Comparison of ENCODE assay signal across 15 cellular contexts in genomic region chr7:50226669-50227068, GRCh38.
DNase-seq lines count a peak whose midpoint lies in the region; ATAC-seq and FAIRE-seq lines count a peak whose summit lies in the region.
"Had no signal": no experiment of that assay in that cellular context is flagged by ENCODE, and none has a peak within 500 bp of the region (broad histone marks: within the 10 kb centered on the region; RNA-seq: fewer than 3 reads in every experiment).

No MANE protein-coding gene starts in this region.

- H3K36me3 Mint-ChIP-seq in activated CD4-positive, alpha-beta T cell treated with anti-CD3 and anti-CD28 coated beads, Interleukin-2, amount 10 ng/mL, durations not matched to agents 24 days and 14 days (ENCODE audit: low read depth): peaks cover 17% of the 10 kb centered on the region
- no peaks in the 10 kb centered on the region for H3K36me3 Mint-ChIP-seq in dendritic cell treated with granulocyte-macrophage colony-stimulating factor and Interleukin-4, amounts not matched to agents 40 ng/mL and 50 ng/mL, for 4 days (ENCODE audit: low read depth)

- intact Hi-C loops in activated CD4-positive, alpha-beta T cell treated with anti-CD3 and anti-CD28 coated beads, Interleukin-2, amount 10 ng/mL, durations not matched to agents 24 days and 14 days (cut with micrococcal nuclease): loop anchor here (1.0 kb wide), 4 partner anchors 9 to 66 kb away; no protein-coding TSS in a partner anchor
- intact Hi-C loops in dendritic cell treated with granulocyte-macrophage colony-stimulating factor and Interleukin-4, amounts not matched to agents 40 ng/mL and 50 ng/mL, for 4 days (cut with micrococcal nuclease): loop anchor here (5.0 kb wide), 2 partner anchors 36 to 131 kb away; no protein-coding TSS in a partner anchor

- H3K27me3 Mint-ChIP-seq in activated CD4-positive, alpha-beta T cell treated with anti-CD3 and anti-CD28 coated beads, Interleukin-2, amount 10 ng/mL, durations not matched to agents 24 days and 14 days: no peaks in the 10 kb centered on the region
- H3K27me3 Mint-ChIP-seq in dendritic cell treated with granulocyte-macrophage colony-stimulating factor and Interleukin-4, amounts not matched to agents 40 ng/mL and 50 ng/mL, for 4 days: no peaks in the 10 kb centered on the region

- FAIRE-seq in GM19239 (lab: Jason Lieb, UNC): peak; percentile 33
- FAIRE-seq: A549, D721Med, keratinocyte, TTC549 had no signal

- no peak for ATAC-seq in GM18520 (IDR thresholded peaks at IDR 0.05; ENCODE audit: unreplicated experiment)
- ATAC-seq: A549 had no signal

- peak overlapping the region; percentile 77 for H3K27ac Mint-ChIP-seq in activated CD4-positive, alpha-beta T cell treated with anti-CD3 and anti-CD28 coated beads, Interleukin-2, amount 10 ng/mL, durations not matched to agents 24 days and 14 days
- H3K27ac Mint-ChIP-seq in dendritic cell treated with granulocyte-macrophage colony-stimulating factor and Interleukin-4, amounts not matched to agents 40 ng/mL and 50 ng/mL, for 4 days: peak overlapping the region; percentile 14

- peaks cover 9% of the 10 kb centered on the region for H3K9me3 Mint-ChIP-seq in activated CD4-positive, alpha-beta T cell treated with anti-CD3 and anti-CD28 coated beads, Interleukin-2, amount 10 ng/mL, durations not matched to agents 24 days and 14 days
- peaks cover 9% of the 10 kb centered on the region for H3K9me3 Mint-ChIP-seq in dendritic cell treated with granulocyte-macrophage colony-stimulating factor and Interleukin-4, amounts not matched to agents 40 ng/mL and 50 ng/mL, for 4 days

- peak; percentile 66 for DNase-seq in activated CD4-positive, alpha-beta T cell treated with anti-CD3 and anti-CD28 coated beads, Interleukin-2, amount 10 ng/mL, durations not matched to agents 24 days and 14 days
- DNase-seq in activated CD4-positive, alpha-beta T cell treated with anti-CD3 and anti-CD28 coated beads for 1 hour: no peak
- DNase-seq in GM19239 (ENCODE audit: insufficient read length, low spot score) (no peak), SK-N-DZ (ENCODE audit: low spot score) (peak; percentile 47), NCI-H187 (lab: John Stamatoyannopoulos, UW) (no peak), AG08396 (ENCODE audit: low spot score) (no peak)
- DNase-seq: KBM-7, NCI-H1436 treated with DMSO at 0.1 percent for 48 hours, SHP77 treated with DMSO at 0.1 percent for 48 hours had no signal

- H3K4me3 Mint-ChIP-seq in activated CD4-positive, alpha-beta T cell treated with anti-CD3 and anti-CD28 coated beads, Interleukin-2, amount 10 ng/mL, durations not matched to agents 24 days and 14 days: peak overlapping the region; percentile 47
- no peak overlapping the region for H3K4me3 Mint-ChIP-seq in dendritic cell treated with granulocyte-macrophage colony-stimulating factor and Interleukin-4, amounts not matched to agents 40 ng/mL and 50 ng/mL, for 4 days

- H3K4me1 Mint-ChIP-seq in activated CD4-positive, alpha-beta T cell treated with anti-CD3 and anti-CD28 coated beads, Interleukin-2, amount 10 ng/mL, durations not matched to agents 24 days and 14 days: peaks cover 34% of the 10 kb centered on the region
- peaks cover 31% of the 10 kb centered on the region for H3K4me1 Mint-ChIP-seq in dendritic cell treated with granulocyte-macrophage colony-stimulating factor and Interleukin-4, amounts not matched to agents 40 ng/mL and 50 ng/mL, for 4 days (ENCODE audit: low read depth)

Comparison
In these comparisons a context has a peak if more than half of its experiments do, and no peak if none do; other contexts are left out.
1. DNase-seq: peak in activated CD4-positive, alpha-beta T cell treated with anti-CD3 and anti-CD28 coated beads, Interleukin-2, amount 10 ng/mL, durations not matched to agents 24 days and 14 days (single experiment) and SK-N-DZ (single experiment); none in activated CD4-positive, alpha-beta T cell treated with anti-CD3 and anti-CD28 coated beads for 1 hour (single experiment), GM19239 (single experiment), NCI-H187 (0 of 2) and AG08396 (single experiment).